8 cellular contexts compared by ENCODE assay signal in genomic region chr17:28848667-28849066, GRCh38. TPM values are rescaled to one million over a fixed set of nuclear protein-coding genes. Genes with fewer than 3 reads are reported as not detected.
DNase-seq lines count a peak whose midpoint lies in the region; ATAC-seq and TF ChIP-seq lines count a peak whose summit lies in the region.
"Not testable (repeated sequence)": the region's sequence is repeated elsewhere in the genome, so short reads cannot be mapped to it uniquely, and the experiment has no call there.

No MANE protein-coding gene starts in this region.

- H3K27me3 ChIP-seq in CD8-positive, alpha-beta memory T cell (ENCODE audit: insufficient read depth, low read length, poor library complexity, severe bottlenecking); HL-60 (ENCODE audit: insufficient read depth, poor library complexity, severe bottlenecking); PC-3 (ENCODE audit: low read length); neural progenitor cell: not testable (repeated sequence)

- BruUV-seq in PC-3 (replicated peaks; lab: Mats Ljungman, UMichigan): not testable (repeated sequence)

- not testable (repeated sequence) for H3K36me3 ChIP-seq in CD8-positive, alpha-beta memory T cell (ENCODE audit: insufficient read depth, low read length); PC-3 (ENCODE audit: low read depth, low read length); neural progenitor cell

- H3K4me1 Mint-ChIP-seq in CD8-positive, alpha-beta memory T cell; activated CD4-positive, alpha-beta T cell treated with anti-CD3 and anti-CD28 coated beads, Interleukin-2, amount 10 ng/mL, durations not matched to agents 24 days and 14 days; neural progenitor cell: not testable (repeated sequence)

- H3K36me3 Mint-ChIP-seq in CD8-positive, alpha-beta memory T cell; activated CD4-positive, alpha-beta T cell treated with anti-CD3 and anti-CD28 coated beads, Interleukin-2, amount 10 ng/mL, durations not matched to agents 24 days and 14 days (ENCODE audit: low read depth); neural progenitor cell: not testable (repeated sequence)

- not testable (repeated sequence) for H3K9ac ChIP-seq in PC-3 (ENCODE audit: low read length); neural progenitor cell

- not testable (repeated sequence) for H3K9me3 ChIP-seq in CD8-positive, alpha-beta memory T cell (ENCODE audit: low read length); PC-3 (ENCODE audit: low read length); neural progenitor cell (ENCODE audit: low read depth)

- H3K9me3 Mint-ChIP-seq in CD8-positive, alpha-beta memory T cell; activated CD4-positive, alpha-beta T cell treated with anti-CD3 and anti-CD28 coated beads, Interleukin-2, amount 10 ng/mL, durations not matched to agents 24 days and 14 days; neural progenitor cell: not testable (repeated sequence)

- H3K27me3 Mint-ChIP-seq in CD8-positive, alpha-beta memory T cell; activated CD4-positive, alpha-beta T cell treated with anti-CD3 and anti-CD28 coated beads, Interleukin-2, amount 10 ng/mL, durations not matched to agents 24 days and 14 days; neural progenitor cell (ENCODE audit: insufficient read depth, low read depth): not testable (repeated sequence)

- not testable (repeated sequence) for H3K79me2 ChIP-seq in PC-3 (ENCODE audit: low read length); neural progenitor cell (ENCODE audit: low read depth)

- H3F3A ChIP-seq in PC-3 (ENCODE audit: low read length, unreplicated experiment); neural progenitor cell (ENCODE audit: low read depth): not testable (repeated sequence)

- H3K4me3 ChIP-seq in CD8-positive, alpha-beta memory T cell (ENCODE audit: low read length); HL-60 (replicated peaks; ENCODE audit: insufficient read depth, low read length); PC-3 (ENCODE audit: low read length); neural progenitor cell: not testable (repeated sequence)

- H3K4me1 ChIP-seq in CD8-positive, alpha-beta memory T cell (ENCODE audit: insufficient read depth, low read length); PC-3 (ENCODE audit: insufficient read depth, low read length); neural progenitor cell: not testable (repeated sequence)

- not testable (repeated sequence) for H4K20me1 ChIP-seq in PC-3 (ENCODE audit: low read length); neural progenitor cell (ENCODE audit: low read depth)

- H3K27ac Mint-ChIP-seq in CD8-positive, alpha-beta memory T cell: peak overlapping the region in 2 of 8 donors; percentile 10 to 57
- H3K27ac Mint-ChIP-seq in activated CD4-positive, alpha-beta T cell treated with anti-CD3 and anti-CD28 coated beads, Interleukin-2, amount 10 ng/mL, durations not matched to agents 24 days and 14 days; neural progenitor cell: not testable (repeated sequence)

- not testable (repeated sequence) for H3K9me2 ChIP-seq in PC-3 (replicated peaks; ENCODE audit: low read length)

- peak; percentile 34 to 68 (median 40) for DNase-seq in CD8-positive, alpha-beta memory T cell
- peak in 1 of 2 experiments; percentile 51 for DNase-seq in HL-60 (ENCODE audit: low read depth in 1 of 2, low spot score in 1 of 2)
- DNase-seq in PC-3: not testable (repeated sequence)
- DNase-seq in activated CD4-positive, alpha-beta T cell treated with anti-CD3 and anti-CD28 coated beads, Interleukin-2, amount 10 ng/mL, durations not matched to agents 24 days and 14 days: peak; percentile 87
- DNase-seq in activated naive CD8-positive, alpha-beta T cell treated with anti-CD3 and anti-CD28 coated beads, Interleukin-2, amount 50 U/mL, for 16 hours (ENCODE audit: low read depth, low spot score): peak; percentile 16
- DNase-seq in germinal center (ENCODE audit: low spot score): peak; percentile 72
- DNase-seq in neural progenitor cell (ENCODE audit: low spot score): peak; percentile 31
- peak; percentile 38 for DNase-seq in stimulated activated CD8-positive, alpha-beta memory T cell treated with anti-CD3 and anti-CD28 coated beads, Interleukin-7, amount 100 ng/mL, for 24 hours (ENCODE audit: low read depth)

- H3K4me2 ChIP-seq in PC-3 (ENCODE audit: low read length); neural progenitor cell: not testable (repeated sequence)

- not testable (repeated sequence) for ATAC-seq in PC-3

- H3K4me3 Mint-ChIP-seq in CD8-positive, alpha-beta memory T cell: peak overlapping the region in 1 of 7 donors; percentile 70
- H3K4me3 Mint-ChIP-seq in activated CD4-positive, alpha-beta T cell treated with anti-CD3 and anti-CD28 coated beads, Interleukin-2, amount 10 ng/mL, durations not matched to agents 24 days and 14 days; neural progenitor cell: not testable (repeated sequence)

- H3K27ac ChIP-seq in CD8-positive, alpha-beta memory T cell (ENCODE audit: low read depth, low read length); HL-60 (replicated peaks); PC-3 (ENCODE audit: low read length); neural progenitor cell: not testable (repeated sequence)

- POLR2A ChIA-PET in CD8-positive, alpha-beta memory T cell (lab: Charles Lee); PC-3 (lab: Charles Lee; ENCODE audit: unreplicated experiment): not testable (repeated sequence)

- peak; percentile 21 for TF ChIP-seq CTCF in HL-60 (IDR thresholded peaks at IDR 0.05; ENCODE audit: insufficient read depth, low read length)
- peak; percentile 44 for TF ChIP-seq CTCF in PC-3 (conservative IDR thresholded peaks at IDR 0.05; ENCODE audit: low read depth, low read length)
- peak; percentile 56 for TF ChIP-seq CTCF in neural progenitor cell (IDR thresholded peaks at IDR 0.05)

- intact Hi-C loops in PC-3 (cut with micrococcal nuclease): loop anchor here (10.0 kb wide), 1 partner anchor 56 kb away; the partner anchor contains the start of gene DHRS13
- intact Hi-C loops in activated CD4-positive, alpha-beta T cell treated with anti-CD3 and anti-CD28 coated beads, Interleukin-2, amount 10 ng/mL, durations not matched to agents 24 days and 14 days (cut with micrococcal nuclease): not testable (repeated sequence)

- CTCF ChIA-PET in CD8-positive, alpha-beta memory T cell (lab: Charles Lee): interaction anchor here (0.7 to 2.4 kb wide), 12 partner anchors 12 to 122 kb away, joined by 3 to 10 read pairs (median 3); partner anchors contain the start of genes DHRS13 and FLOT2
- CTCF ChIA-PET in PC-3 (lab: Charles Lee): interaction anchor here (0.7 kb wide), 1 partner anchor 20 kb away, joined by 3 read pairs; no protein-coding TSS in a partner anchor

- H2AFZ ChIP-seq in PC-3 (ENCODE audit: low read length); neural progenitor cell (replicated peaks): not testable (repeated sequence)

RNA-seq across cellular contexts. Expression of gene FAM222B, which starts 6.1 kb away (rescaled TPM):
- total RNA-seq in CD8-positive, alpha-beta memory T cell: 10 to 100 TPM; 20.6 to 21.5 TPM
- polyA plus RNA-seq in CD8-positive, alpha-beta memory T cell: 19.3 TPM
- total RNA-seq in PC-3 (2014; rRNA removed) (4.8 and 6.5 TPM in 2 replicates), neural progenitor cell (ENCODE audit: low replicate concordance) (7.1 and 17.7 TPM in 2 replicates)
- 22.4 and 24.0 TPM in 2 replicates for total RNA-seq in activated CD4-positive, alpha-beta T cell treated with anti-CD3 and anti-CD28 coated beads, Interleukin-2, amount 10 ng/mL, durations not matched to agents 24 days and 14 days

RNA-seq across cellular contexts. Expression of gene ERAL1, which starts 6.1 kb away (rescaled TPM):
- total RNA-seq in CD8-positive, alpha-beta memory T cell: 10 to 100 TPM; 84.1 to 86.2 TPM
- 44.7 TPM for polyA plus RNA-seq in CD8-positive, alpha-beta memory T cell
- total RNA-seq in PC-3 (2014; rRNA removed) (25.8 and 30.5 TPM in 2 replicates), neural progenitor cell (ENCODE audit: low replicate concordance) (25.8 and 44.8 TPM in 2 replicates)
- 56.8 and 61.2 TPM in 2 replicates for total RNA-seq in activated CD4-positive, alpha-beta T cell treated with anti-CD3 and anti-CD28 coated beads, Interleukin-2, amount 10 ng/mL, durations not matched to agents 24 days and 14 days

RNA-seq across cellular contexts. Expression of gene FLOT2, which starts 48.9 kb away (rescaled TPM):
- 100 to 1,000 TPM; 113 to 115 TPM for total RNA-seq in CD8-positive, alpha-beta memory T cell
- polyA plus RNA-seq in CD8-positive, alpha-beta memory T cell: 268 TPM
- total RNA-seq in PC-3 (2014; rRNA removed) (23.1 and 34.7 TPM in 2 replicates), neural progenitor cell (ENCODE audit: low replicate concordance) (84.0 and 131 TPM in 2 replicates)
- 109 and 111 TPM in 2 replicates for total RNA-seq in activated CD4-positive, alpha-beta T cell treated with anti-CD3 and anti-CD28 coated beads, Interleukin-2, amount 10 ng/mL, durations not matched to agents 24 days and 14 days

RNA-seq across cellular contexts. Expression of gene DHRS13, which starts 54.2 kb away (rescaled TPM):
- total RNA-seq in CD8-positive, alpha-beta memory T cell: 10 to 100 TPM; 32.6 to 34.7 TPM
- polyA plus RNA-seq in CD8-positive, alpha-beta memory T cell: 26.5 TPM
- total RNA-seq in PC-3 (2014; rRNA removed): 4.9 and 5.1 TPM in 2 replicates
- 32.4 and 34.3 TPM in 2 replicates for total RNA-seq in activated CD4-positive, alpha-beta T cell treated with anti-CD3 and anti-CD28 coated beads, Interleukin-2, amount 10 ng/mL, durations not matched to agents 24 days and 14 days
- total RNA-seq in neural progenitor cell (ENCODE audit: low replicate concordance): 25.6 and 36.0 TPM in 2 replicates
